1 cellular context compared by ENCODE assay signal in the genomic region with DNA sequence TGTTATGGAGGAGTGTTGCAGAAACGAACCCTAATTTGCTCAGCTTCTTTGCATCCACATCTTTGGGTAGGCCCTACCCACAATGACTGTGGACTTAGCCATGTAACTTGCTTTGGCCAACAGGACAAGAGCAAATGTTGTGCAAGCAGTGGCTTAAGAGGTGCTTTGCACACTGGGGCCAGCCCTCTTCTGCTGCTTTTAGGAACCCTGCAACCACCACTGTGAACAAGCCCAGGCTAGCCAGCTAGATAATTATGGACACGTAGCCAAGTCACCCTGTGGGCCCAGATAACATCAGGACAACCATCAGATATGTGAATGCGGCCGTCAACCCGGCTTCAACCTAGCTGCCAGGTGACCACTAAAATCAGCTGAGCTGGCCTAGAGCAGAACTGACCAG.
TF ChIP-seq lines count a peak whose summit lies in the region.

No MANE protein-coding gene starts in this region.

TF ChIP-seq in A549, 52 proteins besides CTCF, POLR2A, EP300 and RAD21:
- TF ChIP-seq HOXB5 (CRISPR knock-in tag; IDR thresholded peaks at IDR 0.05) (no peak), TFCP2L1 (CRISPR knock-in tag; IDR thresholded peaks at IDR 0.05) (no peak), SMC3 (IDR thresholded peaks at IDR 0.05) (no peak), CBX8 (IDR thresholded peaks at IDR 0.05) (no peak), FOSB (CRISPR knock-in tag; IDR thresholded peaks at IDR 0.05) (no peak), USF2 (IDR thresholded peaks at IDR 0.05) (no peak), KDM1A (IDR thresholded peaks at IDR 0.05; ENCODE audit: low read depth) (no peak), NFE2L2 (conservative IDR thresholded peaks at IDR 0.05; ENCODE audit: low read length) (no peak), PBX3 (IDR thresholded peaks at IDR 0.05) (no peak)
- TF ChIP-seq, protein P1, sequence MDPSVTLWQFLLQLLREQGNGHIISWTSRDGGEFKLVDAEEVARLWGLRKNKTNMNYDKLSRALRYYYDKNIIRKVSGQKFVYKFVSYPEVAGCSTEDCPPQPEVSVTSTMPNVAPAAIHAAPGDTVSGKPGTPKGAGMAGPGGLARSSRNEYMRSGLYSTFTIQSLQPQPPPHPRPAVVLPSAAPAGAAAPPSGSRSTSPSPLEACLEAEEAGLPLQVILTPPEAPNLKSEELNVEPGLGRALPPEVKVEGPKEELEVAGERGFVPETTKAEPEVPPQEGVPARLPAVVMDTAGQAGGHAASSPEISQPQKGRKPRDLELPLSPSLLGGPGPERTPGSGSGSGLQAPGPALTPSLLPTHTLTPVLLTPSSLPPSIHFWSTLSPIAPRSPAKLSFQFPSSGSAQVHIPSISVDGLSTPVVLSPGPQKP (IDR thresholded peaks at IDR 0.05; ENCODE audit: low read depth, low read length): no peak
TF ChIP-seq in A549: peak in this region for 0.
